10 cellular contexts compared by ENCODE assay signal in genomic region chr12:130954544-130954831, GRCh38. TPM values are rescaled to one million over a fixed set of nuclear protein-coding genes. Genes with fewer than 3 reads are reported as not detected.
DNase-seq lines count a peak whose midpoint lies in the region; ATAC-seq and TF ChIP-seq lines count a peak whose summit lies in the region.
"Had no signal": no experiment of that assay in that cellular context is flagged by ENCODE, and none has a peak within 500 bp of the region (broad histone marks: within the 10 kb centered on the region; RNA-seq: fewer than 3 reads in every experiment).

No MANE protein-coding gene starts in this region.

- peak overlapping the region in 3 of 5 experiments; percentile 70 to 76 (median 72) for H3K4me3 Mint-ChIP-seq in brain
- H3K4me3 Mint-ChIP-seq: activated T-cell treated with anti-CD3 and anti-CD28 coated beads, Interleukin-2, amount 50 U/mL, for 24 hours had no signal

- 53% methylated on average over 9 of the region's 9 CpGs for WGBS in liver

- POLR2A ChIA-PET in BJ (lab: Charles Lee) = interaction anchor here (0.7 kb wide), 1 partner anchor 29 kb away, joined by 3 read pairs; no protein-coding TSS in a partner anchor

- no peak for TF ChIP-seq CTCF in BJ (IDR thresholded peaks at IDR 0.05; ENCODE audit: insufficient read depth, low read depth, low read length)
- no peak for TF ChIP-seq CTCF in brain (conservative IDR thresholded peaks at IDR 0.05)
- TF ChIP-seq CTCF in liver (IDR thresholded peaks at IDR 0.05; ENCODE audit: low read depth, low read length, missing input control) = no peak

- DNase-seq in BJ (ENCODE audit: low read depth) (no peak), ureter (ENCODE audit: low spot score) (no peak)
- DNase-seq in activated T-cell treated with anti-CD3 and anti-CD28 coated beads, Interleukin-2, amount 50 U/mL, for 48 hours = no peak
- DNase-seq: activated T-cell treated with anti-CD3 and anti-CD28 coated beads, Interleukin-2, amount 50 U/mL, for 24 hours; NCI-H446 had no signal

- peaks cover 36% of the 10 kb centered on the region for H3K4me1 Mint-ChIP-seq in brain

- no peaks in the 10 kb centered on the region for H3K9me3 ChIP-seq in liver (ENCODE audit: control insufficient read depth in 4 of 4, low read length in 3 of 4)

- H3K36me3 ChIP-seq in BJ (ENCODE audit: control insufficient read depth, insufficient read depth, low read length) = no peaks in the 10 kb centered on the region; the same call in 1 of the 2 replicates
- H3K36me3 ChIP-seq in liver (ENCODE audit: control insufficient read depth in 4 of 4, insufficient read depth in 3 of 4, low read depth in 1 of 4, low read length in 3 of 4) = no peaks in the 10 kb centered on the region
- no peaks in the 10 kb centered on the region for H3K36me3 ChIP-seq in rectal smooth muscle tissue (ENCODE audit: control insufficient read depth, insufficient read depth, low read length)

- no peaks in the 10 kb centered on the region for H3K27me3 ChIP-seq in BJ (ENCODE audit: control insufficient read depth, insufficient read depth, low read length)
- no peaks in the 10 kb centered on the region for H3K27me3 ChIP-seq in liver (ENCODE audit: control insufficient read depth in 4 of 4, insufficient read depth in 4 of 4, low read length in 3 of 4)
- H3K27me3 ChIP-seq in rectal smooth muscle tissue (ENCODE audit: control insufficient read depth, insufficient read depth, low read length) = no peaks in the 10 kb centered on the region

- H3K36me3 Mint-ChIP-seq in brain = no peaks in the 10 kb centered on the region

- H3K27ac ChIP-seq in liver (ENCODE audit: low read depth in 1 of 2, low read length in 2 of 2) = no peak overlapping the region
- H3K27ac ChIP-seq in rectal smooth muscle tissue (ENCODE audit: low read depth, low read length) = peak overlapping the region; percentile 41

- peaks cover 5% of the 10 kb centered on the region for H3K27me3 Mint-ChIP-seq in brain

- CTCF ChIA-PET in BJ (lab: Yijun Ruan, JAX) = interaction anchor here (0.9 to 1.8 kb wide), 2 partner anchors 22 to 38 kb away, joined by 3 to 7 read pairs; no protein-coding TSS in a partner anchor

- H3K9me3 Mint-ChIP-seq in brain = peaks cover 0 to 4% (median 0%) of the 10 kb centered on the region in 5 experiments
- H3K9me3 Mint-ChIP-seq: activated T-cell treated with anti-CD3 and anti-CD28 coated beads, Interleukin-2, amount 50 U/mL, for 24 hours had no signal

- no peak overlapping the region for H3K27ac Mint-ChIP-seq in brain
- H3K27ac Mint-ChIP-seq: activated T-cell treated with anti-CD3 and anti-CD28 coated beads, Interleukin-2, amount 50 U/mL, for 24 hours had no signal

- H3K9ac ChIP-seq in liver (ENCODE audit: low read depth in 1 of 2, low read length in 2 of 2) (peak overlapping the region in 1 of 2 donors; percentile 65), rectal smooth muscle tissue (ENCODE audit: low read length) (no peak overlapping the region)

- H3K4me3 ChIP-seq in BJ (ENCODE audit: low read depth, low read length) (peak overlapping the region; percentile 63), liver (ENCODE audit: low read depth in 1 of 3, low read length in 3 of 3) (peak overlapping the region in 2 of 3 donors; percentile 36 to 47), rectal smooth muscle tissue (ENCODE audit: low read length) (peak overlapping the region; percentile 69)

- TF ChIP-seq RAD21 in liver (IDR thresholded peaks at IDR 0.05) = no peak

- no peak for ATAC-seq in HG03159 (IDR thresholded peaks at IDR 0.05; ENCODE audit: unreplicated experiment)
- ATAC-seq in HG03521 (IDR thresholded peaks at IDR 0.05; ENCODE audit: unreplicated experiment) = no peak

- H3K4me1 ChIP-seq in liver (ENCODE audit: control insufficient read depth in 4 of 4, insufficient read depth in 4 of 4, low read length in 3 of 4) (peaks cover 3 to 12% (median 8%) of the 10 kb centered on the region in 4 donors), rectal smooth muscle tissue (ENCODE audit: control insufficient read depth, insufficient read depth, low read length) (peaks cover 17% of the 10 kb centered on the region)

TF ChIP-seq in liver, 16 proteins besides CTCF, POLR2A, EP300 and RAD21:
- TF ChIP-seq JUND (IDR thresholded peaks at IDR 0.05) (no peak), ATF3 (IDR thresholded peaks at IDR 0.05) (no peak), SP1 (IDR thresholded peaks at IDR 0.05) (no peak), ZBTB33 (IDR thresholded peaks at IDR 0.05) (no peak), MAX (IDR thresholded peaks at IDR 0.05) (no peak), FOXA2 (IDR thresholded peaks at IDR 0.05) (no peak), HNF4A (conservative IDR thresholded peaks at IDR 0.05) (no peak), HNF4G (IDR thresholded peaks at IDR 0.05) (no peak), FOXA1 (IDR thresholded peaks at IDR 0.05) (no peak), EGR1 (IDR thresholded peaks at IDR 0.05; ENCODE audit: low read depth in 2 of 2) (no peak), GABPA (IDR thresholded peaks at IDR 0.05 in 1 of 2, conservative IDR thresholded peaks at IDR 0.05 in 1 of 2) (no peak), TAF1 (conservative IDR thresholded peaks at IDR 0.05) (no peak), YY1 (IDR thresholded peaks at IDR 0.05) (no peak), RXRA (IDR thresholded peaks at IDR 0.05) (no peak), NR2F2 (IDR thresholded peaks at IDR 0.05) (no peak), REST (IDR thresholded peaks at IDR 0.05) (no peak)

RNA-seq across cellular contexts. Expression of gene ADGRD1, which starts 0.8 kb away (rescaled TPM):
- polyA plus RNA-seq in BJ (2011; rRNA removed) = 40.1 and 68.5 TPM in 2 replicates
- polyA minus RNA-seq in BJ (2011; rRNA and poly(A)+ RNA removed) = 27.9 and 29.3 TPM in 2 replicates
- polyA plus RNA-seq in brain (ENCODE audit: insufficient read depth, low read depth, low replicate concordance) = 2.9 TPM
- total RNA-seq in liver = 1 to 10 TPM; 5.8 to 7.1 TPM
- 1 to 10 TPM; 2.7 to 3.4 TPM for polyA plus RNA-seq in liver
- 80.2 TPM for total RNA-seq in ureter
